Comparison of ENCODE assay signal across 13 cellular contexts in the genomic region with DNA sequence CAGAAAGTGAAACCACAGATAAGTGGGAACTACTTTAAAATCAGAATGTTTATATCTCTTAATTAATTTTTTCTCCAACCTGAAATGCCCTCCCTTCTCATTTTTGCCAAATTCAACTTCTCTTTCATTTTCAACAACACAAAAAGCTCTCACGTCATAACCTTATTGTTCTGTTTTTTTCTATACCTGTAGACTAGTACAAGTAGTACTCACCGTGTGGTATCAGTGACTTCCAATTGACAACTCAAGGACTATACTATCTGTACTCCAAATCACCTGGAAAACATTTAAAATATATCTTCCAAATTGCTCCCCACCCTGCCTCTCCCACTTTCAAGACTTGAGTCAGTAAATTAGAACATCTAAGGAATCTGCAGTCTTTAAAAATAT.
DNase-seq lines count a peak whose midpoint lies in the region; ATAC-seq and TF ChIP-seq lines count a peak whose summit lies in the region.
"Had no signal": no experiment of that assay in that cellular context is flagged by ENCODE, and none has a peak within 500 bp of the region (broad histone marks: within the 10 kb centered on the region; RNA-seq: fewer than 3 reads in every experiment).

No MANE protein-coding gene starts in this region.

- intact Hi-C loops in A673 (cut with micrococcal nuclease; ENCODE audit: unreplicated experiment): loop anchor here (5.0 kb wide), 1 partner anchor 74 kb away; the partner anchor contains the start of gene ZNF280D

- ATAC-seq in GM21786 (IDR thresholded peaks at IDR 0.05; ENCODE audit: unreplicated experiment) (peak; percentile 23), HG02840 (IDR thresholded peaks at IDR 0.05; ENCODE audit: low FRiP score, unreplicated experiment) (no peak)

- H4K20me1 ChIP-seq in hepatocyte (ENCODE audit: insufficient read depth, poor library complexity, severe bottlenecking): no peaks in the 10 kb centered on the region

- H3K4me1 ChIP-seq in A673 (ENCODE audit: insufficient read depth, low read length, poor library complexity, severe bottlenecking) (peaks cover 19% of the 10 kb centered on the region), hepatocyte (ENCODE audit: insufficient read depth) (no peaks in the 10 kb centered on the region)
- H3K4me1 ChIP-seq: colonic mucosa, left lung had no signal

- H3K9me3 ChIP-seq in A673 (ENCODE audit: low read depth, low read length, poor library complexity, severe bottlenecking) (peaks cover 32% of the 10 kb centered on the region), hepatocyte (ENCODE audit: low read depth) (peaks cover 10% of the 10 kb centered on the region)

- H2AFZ ChIP-seq in hepatocyte: no peak overlapping the region

- H3K79me2 ChIP-seq in hepatocyte: no peaks in the 10 kb centered on the region

- WGBS in hepatocyte (ENCODE audit: low lambda C conversion rate, missing lambda C conversion rate): 86% methylated on average over 2 of the region's 2 CpGs

- H3K27me3 ChIP-seq in A673 (replicated peaks; ENCODE audit: insufficient read depth, low read depth, low read length, poor library complexity) (no peaks in the 10 kb centered on the region), hepatocyte (no peaks in the 10 kb centered on the region)
- H3K27me3 ChIP-seq: colonic mucosa, left lung had no signal

- CTCF ChIA-PET in A673 (lab: Charles Lee): no interaction called here

- POLR2A ChIA-PET in A673 (lab: Charles Lee; ENCODE audit: low non-redundant PET): no interaction called here

- TSS peak; percentile 96 for BruUV-seq in A673 (replicated peaks; lab: Mats Ljungman, UMichigan)

- TF ChIP-seq CTCF in A673 (conservative IDR thresholded peaks at IDR 0.05; ENCODE audit: low read depth, low read length) (no peak), hepatocyte (IDR thresholded peaks at IDR 0.05; ENCODE audit: poor library complexity) (no peak)

- H3K4me3 ChIP-seq in A673 (ENCODE audit: low read depth, low read length, poor library complexity, severe bottlenecking) (peak overlapping the region; percentile 18), hepatocyte (no peak overlapping the region)
- H3K4me3 ChIP-seq: colonic mucosa, left lung had no signal

- H3K9me2 ChIP-seq in hepatocyte (replicated peaks; ENCODE audit: insufficient read depth): no peaks in the 10 kb centered on the region

- H3K27ac ChIP-seq in A673 (ENCODE audit: low read depth, low read length, poor library complexity, severe bottlenecking): peak overlapping the region; percentile 19
- H3K27ac ChIP-seq in hepatocyte: no peak overlapping the region
- H3K27ac ChIP-seq: colonic mucosa, left lung had no signal

- DNase-seq in A673 (ENCODE audit: low spot score) (no peak), SW480 (ENCODE audit: low spot score) (peak; percentile 8), hepatocyte (ENCODE audit: low spot score) (no peak), NCI-H524 treated with DMSO at 0.1 percent for 48 hours (lab: John Stamatoyannopoulos, UW) (no peak), AG08395 (ENCODE audit: low spot score) (no peak), GOT3 (lab: John Stamatoyannopoulos, UW) (no peak)
- DNase-seq: activated effector memory CD4-positive, alpha-beta T cell treated with anti-CD3 and anti-CD28 coated beads, Interleukin-2, amount 50 U/mL, for 16 hours; colonic mucosa; left lung; RPMI8226; stimulated activated CD4-positive, alpha-beta T cell treated with anti-CD3 and anti-CD28 coated beads, Interleukin-2, amount 100 ng/mL, for 48 hours had no signal

- H3K36me3 ChIP-seq in A673 (ENCODE audit: insufficient read depth, low read length, poor library complexity, severe bottlenecking) (no peaks in the 10 kb centered on the region), hepatocyte (replicated peaks; ENCODE audit: insufficient read depth, low read depth) (no peaks in the 10 kb centered on the region)
- H3K36me3 ChIP-seq: colonic mucosa, left lung had no signal

- H3K4me2 ChIP-seq in hepatocyte: peak overlapping the region; percentile 27
